Comparison of ENCODE assay signal across 1 cellular context in the genomic region with DNA sequence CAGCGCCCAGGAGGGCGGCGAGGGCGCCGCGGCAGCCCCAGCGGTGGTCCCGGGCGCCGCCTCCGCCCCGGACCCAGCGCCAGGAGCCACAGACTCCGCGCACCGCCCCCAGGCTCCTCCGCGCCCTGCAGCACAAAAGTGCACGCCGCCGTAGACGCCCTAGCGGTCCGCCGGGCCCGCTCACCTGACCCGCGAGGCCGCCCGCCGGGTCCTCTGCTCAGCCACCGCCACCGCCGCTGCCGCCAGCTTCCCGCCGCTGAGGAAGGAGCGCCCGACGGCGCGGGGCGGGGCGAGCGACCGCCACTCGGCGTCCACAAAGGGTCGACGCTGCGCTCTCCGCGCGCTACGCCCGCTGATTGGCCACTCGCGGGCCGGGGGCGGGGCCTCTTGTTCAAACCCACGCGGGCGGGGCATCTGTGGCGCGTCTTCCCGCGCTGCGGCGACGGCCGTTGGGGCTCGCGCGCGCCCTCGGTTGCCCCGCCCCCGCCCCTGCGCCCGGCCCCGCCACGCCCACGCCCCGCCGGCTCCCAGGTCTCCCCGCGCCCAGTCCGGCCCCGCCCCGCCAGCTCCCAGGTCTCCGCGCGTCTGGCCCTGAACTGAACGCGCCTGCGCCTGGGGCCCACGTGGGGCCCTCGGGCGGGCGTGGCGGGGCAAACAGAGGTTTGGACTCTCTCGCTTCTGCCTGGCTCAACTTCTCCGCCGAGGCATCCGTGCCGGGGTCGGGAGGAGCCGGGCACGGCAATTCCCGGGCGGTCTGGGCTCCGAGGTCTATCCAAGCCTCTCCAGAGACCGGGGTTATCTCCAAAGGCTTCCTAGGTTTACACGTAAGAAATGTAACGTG.
A peak's percentile ranks its signal among the peaks of the same experiment; 100 is the strongest.
TF ChIP-seq lines count a peak whose summit lies in the region.

A gene (minus strand): TSS at position 269 of the 841 bp plus-strand sequence. CDS start 9,154 bp downstream, outside the sequence.

TF ChIP-seq in K562, 482 proteins besides CTCF, POLR2A, EP300 and RAD21 (continued from another document and continues in another):
- TF ChIP-seq, protein P1, sequence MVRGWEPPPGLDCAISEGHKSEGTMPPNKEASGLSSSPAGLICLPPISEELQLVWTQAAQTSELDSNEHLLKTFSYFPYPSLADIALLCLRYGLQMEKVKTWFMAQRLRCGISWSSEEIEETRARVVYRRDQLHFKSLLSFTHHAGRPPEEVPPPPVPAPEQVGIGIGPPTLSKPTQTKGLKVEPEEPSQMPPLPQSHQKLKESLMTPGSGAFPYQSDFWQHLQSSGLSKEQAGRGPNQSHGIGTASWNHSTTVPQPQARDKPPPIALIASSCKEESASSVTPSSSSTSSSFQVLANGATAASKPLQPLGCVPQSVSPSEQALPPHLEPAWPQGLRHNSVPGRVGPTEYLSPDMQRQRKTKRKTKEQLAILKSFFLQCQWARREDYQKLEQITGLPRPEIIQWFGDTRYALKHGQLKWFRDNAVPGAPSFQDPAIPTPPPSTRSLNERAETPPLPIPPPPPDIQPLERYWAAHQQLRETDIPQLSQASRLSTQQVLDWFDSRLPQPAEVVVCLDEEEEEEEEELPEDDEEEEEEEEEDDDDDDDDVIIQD (CRISPR knock-in tag; IDR thresholded peaks at IDR 0.05): no peak
- TF ChIP-seq MIER1 (IDR thresholded peaks at IDR 0.05; ENCODE audit: low read depth) (no peak), SETDB1 (IDR thresholded peaks at IDR 0.05; ENCODE audit: low read length) (no peak), PTBP1 (IDR thresholded peaks at IDR 0.05; ENCODE audit: low read depth, low read length) (no peak), HNRNPUL1 (IDR thresholded peaks at IDR 0.05; ENCODE audit: low read length) (no peak), NFATC3 (IDR thresholded peaks at IDR 0.05) (no peak), ZNF347 (CRISPR knock-in tag; IDR thresholded peaks at IDR 0.05; ENCODE audit: low read depth) (no peak), ZNF3 (CRISPR knock-in tag; IDR thresholded peaks at IDR 0.05) (no peak), HDAC1 (IDR thresholded peaks at IDR 0.05) (peak in 1 of 2 experiments; percentile 89; a peak in 2 of 4 replicates), SMARCA4 (IDR thresholded peaks at IDR 0.05) (no peak), JUND (IDR thresholded peaks at IDR 0.05; ENCODE audit: borderline replicate concordance, low read depth, low read length) (0 out of 2 replicates have a peak, but pooled peaks have one; percentile 5), JUND (tag; IDR thresholded peaks at IDR 0.05; ENCODE audit: borderline replicate concordance, low read depth, low read length) (no peak; the same call in 2 of the 3 replicates), FOXP1 (CRISPR knock-in tag; IDR thresholded peaks at IDR 0.05) (no peak), SAFB2 (IDR thresholded peaks at IDR 0.05; ENCODE audit: borderline replicate concordance, low read depth, low read length, severe bottlenecking) (no peak), ZNF699 (CRISPR knock-in tag; IDR thresholded peaks at IDR 0.05; ENCODE audit: insufficient replicate concordance) (no peak), RBM39 (optimal IDR thresholded peaks at IDR 0.05; ENCODE audit: low read depth, low read length) (no peak), MXI1 (IDR thresholded peaks at IDR 0.05; ENCODE audit: low read depth, low read length) (peak; percentile 66; the same call in 1 of the 2 replicates), PML (IDR thresholded peaks at IDR 0.05; ENCODE audit: low read length) (0 out of 2 replicates have a peak, but pooled peaks have one; percentile 23), LARP7 (IDR thresholded peaks at IDR 0.05) (no peak), ZFP30 (CRISPR knock-in tag; IDR thresholded peaks at IDR 0.05; ENCODE audit: borderline replicate concordance) (no peak), YBX1 (IDR thresholded peaks at IDR 0.05) (no peak), ARID2 (IDR thresholded peaks at IDR 0.05) (no peak), SNIP1 (IDR thresholded peaks at IDR 0.05; ENCODE audit: low read depth) (no peak), RFX5 (IDR thresholded peaks at IDR 0.05; ENCODE audit: low read depth, low read length) (no peak), L3MBTL2 (IDR thresholded peaks at IDR 0.05) (peak; percentile 75; the same call in 1 of the 2 replicates), NFE2 (IDR thresholded peaks at IDR 0.05; ENCODE audit: low read depth) (no peak), MCM5 (IDR thresholded peaks at IDR 0.05; ENCODE audit: low read depth) (no peak), ZNF561 (CRISPR knock-in tag; conservative IDR thresholded peaks at IDR 0.05) (no peak), RBM25 (IDR thresholded peaks at IDR 0.05; ENCODE audit: low read depth, low read length, severe bottlenecking) (peak; percentile 90)
- TF ChIP-seq, protein P2, sequence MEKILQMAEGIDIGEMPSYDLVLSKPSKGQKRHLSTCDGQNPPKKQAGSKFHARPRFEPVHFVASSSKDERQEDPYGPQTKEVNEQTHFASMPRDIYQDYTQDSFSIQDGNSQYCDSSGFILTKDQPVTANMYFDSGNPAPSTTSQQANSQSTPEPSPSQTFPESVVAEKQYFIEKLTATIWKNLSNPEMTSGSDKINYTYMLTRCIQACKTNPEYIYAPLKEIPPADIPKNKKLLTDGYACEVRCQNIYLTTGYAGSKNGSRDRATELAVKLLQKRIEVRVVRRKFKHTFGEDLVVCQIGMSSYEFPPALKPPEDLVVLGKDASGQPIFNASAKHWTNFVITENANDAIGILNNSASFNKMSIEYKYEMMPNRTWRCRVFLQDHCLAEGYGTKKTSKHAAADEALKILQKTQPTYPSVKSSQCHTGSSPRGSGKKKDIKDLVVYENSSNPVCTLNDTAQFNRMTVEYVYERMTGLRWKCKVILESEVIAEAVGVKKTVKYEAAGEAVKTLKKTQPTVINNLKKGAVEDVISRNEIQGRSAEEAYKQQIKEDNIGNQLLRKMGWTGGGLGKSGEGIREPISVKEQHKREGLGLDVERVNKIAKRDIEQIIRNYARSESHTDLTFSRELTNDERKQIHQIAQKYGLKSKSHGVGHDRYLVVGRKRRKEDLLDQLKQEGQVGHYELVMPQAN (IDR thresholded peaks at IDR 0.05; ENCODE audit: borderline replicate concordance): peak; percentile 91; the same call in 1 of the 2 replicates
- TF ChIP-seq, protein P3, sequence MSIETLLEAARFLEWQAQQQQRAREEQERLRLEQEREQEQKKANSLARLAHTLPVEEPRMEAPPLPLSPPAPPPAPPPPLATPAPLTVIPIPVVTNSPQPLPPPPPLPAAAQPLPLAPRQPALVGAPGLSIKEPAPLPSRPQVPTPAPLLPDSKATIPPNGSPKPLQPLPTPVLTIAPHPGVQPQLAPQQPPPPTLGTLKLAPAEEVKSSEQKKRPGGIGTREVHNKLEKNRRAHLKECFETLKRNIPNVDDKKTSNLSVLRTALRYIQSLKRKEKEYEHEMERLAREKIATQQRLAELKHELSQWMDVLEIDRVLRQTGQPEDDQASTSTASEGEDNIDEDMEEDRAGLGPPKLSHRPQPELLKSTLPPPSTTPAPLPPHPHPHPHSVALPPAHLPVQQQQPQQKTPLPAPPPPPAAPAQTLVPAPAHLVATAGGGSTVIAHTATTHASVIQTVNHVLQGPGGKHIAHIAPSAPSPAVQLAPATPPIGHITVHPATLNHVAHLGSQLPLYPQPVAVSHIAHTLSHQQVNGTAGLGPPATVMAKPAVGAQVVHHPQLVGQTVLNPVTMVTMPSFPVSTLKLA (conservative IDR thresholded peaks at IDR 0.05): peak; percentile 92 to 96
- TF ChIP-seq, protein P4, sequence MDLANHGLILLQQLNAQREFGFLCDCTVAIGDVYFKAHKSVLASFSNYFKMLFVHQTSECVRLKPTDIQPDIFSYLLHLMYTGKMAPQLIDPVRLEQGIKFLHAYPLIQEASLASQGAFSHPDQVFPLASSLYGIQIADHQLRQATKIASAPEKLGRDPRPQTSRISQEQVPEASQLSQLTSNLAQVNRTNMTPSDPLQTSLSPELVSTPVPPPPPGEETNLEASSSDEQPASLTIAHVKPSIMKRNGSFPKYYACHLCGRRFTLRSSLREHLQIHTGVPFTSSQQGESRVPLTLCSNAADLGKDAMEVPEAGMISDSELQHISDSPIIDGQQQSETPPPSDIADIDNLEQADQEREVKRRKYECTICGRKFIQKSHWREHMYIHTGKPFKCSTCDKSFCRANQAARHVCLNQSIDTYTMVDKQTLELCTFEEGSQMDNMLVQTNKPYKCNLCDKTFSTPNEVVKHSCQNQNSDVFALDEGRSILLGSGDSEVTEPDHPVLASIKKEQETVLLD (IDR thresholded peaks at IDR 0.05): no peak
- TF ChIP-seq, protein P5, sequence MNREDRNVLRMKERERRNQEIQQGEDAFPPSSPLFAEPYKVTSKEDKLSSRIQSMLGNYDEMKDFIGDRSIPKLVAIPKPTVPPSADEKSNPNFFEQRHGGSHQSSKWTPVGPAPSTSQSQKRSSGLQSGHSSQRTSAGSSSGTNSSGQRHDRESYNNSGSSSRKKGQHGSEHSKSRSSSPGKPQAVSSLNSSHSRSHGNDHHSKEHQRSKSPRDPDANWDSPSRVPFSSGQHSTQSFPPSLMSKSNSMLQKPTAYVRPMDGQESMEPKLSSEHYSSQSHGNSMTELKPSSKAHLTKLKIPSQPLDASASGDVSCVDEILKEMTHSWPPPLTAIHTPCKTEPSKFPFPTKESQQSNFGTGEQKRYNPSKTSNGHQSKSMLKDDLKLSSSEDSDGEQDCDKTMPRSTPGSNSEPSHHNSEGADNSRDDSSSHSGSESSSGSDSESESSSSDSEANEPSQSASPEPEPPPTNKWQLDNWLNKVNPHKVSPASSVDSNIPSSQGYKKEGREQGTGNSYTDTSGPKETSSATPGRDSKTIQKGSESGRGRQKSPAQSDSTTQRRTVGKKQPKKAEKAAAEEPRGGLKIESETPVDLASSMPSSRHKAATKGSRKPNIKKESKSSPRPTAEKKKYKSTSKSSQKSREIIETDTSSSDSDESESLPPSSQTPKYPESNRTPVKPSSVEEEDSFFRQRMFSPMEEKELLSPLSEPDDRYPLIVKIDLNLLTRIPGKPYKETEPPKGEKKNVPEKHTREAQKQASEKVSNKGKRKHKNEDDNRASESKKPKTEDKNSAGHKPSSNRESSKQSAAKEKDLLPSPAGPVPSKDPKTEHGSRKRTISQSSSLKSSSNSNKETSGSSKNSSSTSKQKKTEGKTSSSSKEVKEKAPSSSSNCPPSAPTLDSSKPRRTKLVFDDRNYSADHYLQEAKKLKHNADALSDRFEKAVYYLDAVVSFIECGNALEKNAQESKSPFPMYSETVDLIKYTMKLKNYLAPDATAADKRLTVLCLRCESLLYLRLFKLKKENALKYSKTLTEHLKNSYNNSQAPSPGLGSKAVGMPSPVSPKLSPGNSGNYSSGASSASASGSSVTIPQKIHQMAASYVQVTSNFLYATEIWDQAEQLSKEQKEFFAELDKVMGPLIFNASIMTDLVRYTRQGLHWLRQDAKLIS (CRISPR knock-in tag; IDR thresholded peaks at IDR 0.05): no peak
- TF ChIP-seq, protein P6, sequence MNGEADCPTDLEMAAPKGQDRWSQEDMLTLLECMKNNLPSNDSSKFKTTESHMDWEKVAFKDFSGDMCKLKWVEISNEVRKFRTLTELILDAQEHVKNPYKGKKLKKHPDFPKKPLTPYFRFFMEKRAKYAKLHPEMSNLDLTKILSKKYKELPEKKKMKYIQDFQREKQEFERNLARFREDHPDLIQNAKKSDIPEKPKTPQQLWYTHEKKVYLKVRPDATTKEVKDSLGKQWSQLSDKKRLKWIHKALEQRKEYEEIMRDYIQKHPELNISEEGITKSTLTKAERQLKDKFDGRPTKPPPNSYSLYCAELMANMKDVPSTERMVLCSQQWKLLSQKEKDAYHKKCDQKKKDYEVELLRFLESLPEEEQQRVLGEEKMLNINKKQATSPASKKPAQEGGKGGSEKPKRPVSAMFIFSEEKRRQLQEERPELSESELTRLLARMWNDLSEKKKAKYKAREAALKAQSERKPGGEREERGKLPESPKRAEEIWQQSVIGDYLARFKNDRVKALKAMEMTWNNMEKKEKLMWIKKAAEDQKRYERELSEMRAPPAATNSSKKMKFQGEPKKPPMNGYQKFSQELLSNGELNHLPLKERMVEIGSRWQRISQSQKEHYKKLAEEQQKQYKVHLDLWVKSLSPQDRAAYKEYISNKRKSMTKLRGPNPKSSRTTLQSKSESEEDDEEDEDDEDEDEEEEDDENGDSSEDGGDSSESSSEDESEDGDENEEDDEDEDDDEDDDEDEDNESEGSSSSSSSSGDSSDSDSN (IDR thresholded peaks at IDR 0.05; ENCODE audit: borderline replicate concordance in 1 of 2, low read depth in 2 of 2, low read length in 2 of 2): 0 out of 4 replicates have a peak, but pooled peaks of 1 of the 2 experiments have one; percentile 7
- TF ChIP-seq, protein P7, sequence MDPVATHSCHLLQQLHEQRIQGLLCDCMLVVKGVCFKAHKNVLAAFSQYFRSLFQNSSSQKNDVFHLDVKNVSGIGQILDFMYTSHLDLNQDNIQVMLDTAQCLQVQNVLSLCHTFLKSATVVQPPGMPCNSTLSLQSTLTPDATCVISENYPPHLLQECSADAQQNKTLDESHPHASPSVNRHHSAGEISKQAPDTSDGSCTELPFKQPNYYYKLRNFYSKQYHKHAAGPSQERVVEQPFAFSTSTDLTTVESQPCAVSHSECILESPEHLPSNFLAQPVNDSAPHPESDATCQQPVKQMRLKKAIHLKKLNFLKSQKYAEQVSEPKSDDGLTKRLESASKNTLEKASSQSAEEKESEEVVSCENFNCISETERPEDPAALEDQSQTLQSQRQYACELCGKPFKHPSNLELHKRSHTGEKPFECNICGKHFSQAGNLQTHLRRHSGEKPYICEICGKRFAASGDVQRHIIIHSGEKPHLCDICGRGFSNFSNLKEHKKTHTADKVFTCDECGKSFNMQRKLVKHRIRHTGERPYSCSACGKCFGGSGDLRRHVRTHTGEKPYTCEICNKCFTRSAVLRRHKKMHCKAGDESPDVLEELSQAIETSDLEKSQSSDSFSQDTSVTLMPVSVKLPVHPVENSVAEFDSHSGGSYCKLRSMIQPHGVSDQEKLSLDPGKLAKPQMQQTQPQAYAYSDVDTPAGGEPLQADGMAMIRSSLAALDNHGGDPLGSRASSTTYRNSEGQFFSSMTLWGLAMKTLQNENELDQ (CRISPR knock-in tag; IDR thresholded peaks at IDR 0.05; ENCODE audit: borderline replicate concordance): no peak
- TF ChIP-seq, protein P8, sequence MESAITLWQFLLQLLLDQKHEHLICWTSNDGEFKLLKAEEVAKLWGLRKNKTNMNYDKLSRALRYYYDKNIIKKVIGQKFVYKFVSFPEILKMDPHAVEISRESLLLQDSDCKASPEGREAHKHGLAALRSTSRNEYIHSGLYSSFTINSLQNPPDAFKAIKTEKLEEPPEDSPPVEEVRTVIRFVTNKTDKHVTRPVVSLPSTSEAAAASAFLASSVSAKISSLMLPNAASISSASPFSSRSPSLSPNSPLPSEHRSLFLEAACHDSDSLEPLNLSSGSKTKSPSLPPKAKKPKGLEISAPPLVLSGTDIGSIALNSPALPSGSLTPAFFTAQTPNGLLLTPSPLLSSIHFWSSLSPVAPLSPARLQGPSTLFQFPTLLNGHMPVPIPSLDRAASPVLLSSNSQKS (CRISPR knock-in tag; IDR thresholded peaks at IDR 0.05): no peak
- TF ChIP-seq, protein P9, sequence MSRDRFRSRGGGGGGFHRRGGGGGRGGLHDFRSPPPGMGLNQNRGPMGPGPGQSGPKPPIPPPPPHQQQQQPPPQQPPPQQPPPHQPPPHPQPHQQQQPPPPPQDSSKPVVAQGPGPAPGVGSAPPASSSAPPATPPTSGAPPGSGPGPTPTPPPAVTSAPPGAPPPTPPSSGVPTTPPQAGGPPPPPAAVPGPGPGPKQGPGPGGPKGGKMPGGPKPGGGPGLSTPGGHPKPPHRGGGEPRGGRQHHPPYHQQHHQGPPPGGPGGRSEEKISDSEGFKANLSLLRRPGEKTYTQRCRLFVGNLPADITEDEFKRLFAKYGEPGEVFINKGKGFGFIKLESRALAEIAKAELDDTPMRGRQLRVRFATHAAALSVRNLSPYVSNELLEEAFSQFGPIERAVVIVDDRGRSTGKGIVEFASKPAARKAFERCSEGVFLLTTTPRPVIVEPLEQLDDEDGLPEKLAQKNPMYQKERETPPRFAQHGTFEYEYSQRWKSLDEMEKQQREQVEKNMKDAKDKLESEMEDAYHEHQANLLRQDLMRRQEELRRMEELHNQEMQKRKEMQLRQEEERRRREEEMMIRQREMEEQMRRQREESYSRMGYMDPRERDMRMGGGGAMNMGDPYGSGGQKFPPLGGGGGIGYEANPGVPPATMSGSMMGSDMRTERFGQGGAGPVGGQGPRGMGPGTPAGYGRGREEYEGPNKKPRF (IDR thresholded peaks at IDR 0.05; ENCODE audit: low read depth, low read length): no peak
